In genomic region chr2:135125940-135126339, GRCh38 we compare ENCODE assay signal across 20 cellular contexts.
DNase-seq lines count a peak whose midpoint lies in the region; ATAC-seq, FAIRE-seq and TF ChIP-seq lines count a peak whose summit lies in the region.
"Had no signal": no experiment of that assay in that cellular context is flagged by ENCODE, and none has a peak within 500 bp of the region (broad histone marks: within the 10 kb centered on the region; RNA-seq: fewer than 3 reads in every experiment).

No MANE protein-coding gene starts in this region.

- TF ChIP-seq CTCF in MCF 10A (IDR thresholded peaks at IDR 0.05; ENCODE audit: unreplicated experiment) (no peak), breast epithelium (IDR thresholded peaks at IDR 0.05) (no peak), PC-3 (conservative IDR thresholded peaks at IDR 0.05; ENCODE audit: low read depth, low read length) (no peak), chondrocyte (IDR thresholded peaks at IDR 0.05) (no peak), smooth muscle cell (IDR thresholded peaks at IDR 0.05; ENCODE audit: borderline replicate concordance, insufficient read depth, poor library complexity, severe bottlenecking) (no peak), coronary artery (IDR thresholded peaks at IDR 0.05) (no peak)

- H3F3A ChIP-seq in PC-3 (ENCODE audit: low read length, unreplicated experiment) (no peaks in the 10 kb centered on the region), smooth muscle cell (ENCODE audit: low read depth) (no peaks in the 10 kb centered on the region)

- H3K36me3 Mint-ChIP-seq in MCF 10A (ENCODE audit: insufficient read depth, unreplicated experiment) (peaks cover 69% of the 10 kb centered on the region), chondrocyte (ENCODE audit: low read depth) (peaks cover 23% of the 10 kb centered on the region)

- H4K20me1 ChIP-seq in PC-3 (ENCODE audit: low read length): 0 out of 2 replicates have a peak, but pooled peaks cover 3% of the 10 kb centered on the region
- no peaks in the 10 kb centered on the region for H4K20me1 ChIP-seq in smooth muscle cell (ENCODE audit: low read depth)
- H4K20me1 ChIP-seq: BLaER1 had no signal

- no peak for ATAC-seq in PC-3
- ATAC-seq: GM23338 had no signal

- DNase-seq in MCF 10A (ENCODE audit: unreplicated experiment) (no peak), breast epithelium (ENCODE audit: low spot score in 2 of 2) (no peak), PC-3 (no peak), chondrocyte (ENCODE audit: low spot score) (no peak), smooth muscle cell (lab: John Stamatoyannopoulos, UW; ENCODE audit: unreplicated experiment) (no peak), coronary artery (ENCODE audit: low spot score) (no peak), GM19239 (ENCODE audit: insufficient read length, low spot score) (no peak)
- DNase-seq: ACHN; Caco-2; CD4-positive, alpha-beta memory T cell; DMS 273 treated with DMSO at 0.1 percent for 48 hours; DMS79 treated with DMSO at 0.1 percent for 48 hours; HCEC 1CT; MV-4-11; NCI-H187; NCI-H446 treated with DMSO at 0.1 percent for 48 hours; NCI-H526 treated with DMSO at 0.1 percent for 48 hours; SHP77 had no signal

- CTCF ChIA-PET in MCF 10A (lab: Yijun Ruan, JAX) (interaction anchor here (0.9 kb wide), 1 partner anchor 16 kb away, joined by 3 read pairs; no protein-coding TSS in a partner anchor), PC-3 (lab: Charles Lee) (no interaction called here)

- peak overlapping the region; percentile 83 for H3K27ac Mint-ChIP-seq in MCF 10A (ENCODE audit: low read depth, unreplicated experiment)
- peak overlapping the region; percentile 71 for H3K27ac Mint-ChIP-seq in chondrocyte (ENCODE audit: unreplicated experiment)
- H3K27ac Mint-ChIP-seq: CD4-positive, alpha-beta memory T cell; GM23338 had no signal

- no peak for TF ChIP-seq POLR2A in breast epithelium (IDR thresholded peaks at IDR 0.05)

- H3K4me3 Mint-ChIP-seq in MCF 10A (ENCODE audit: unreplicated experiment): no peak overlapping the region
- no peak overlapping the region for H3K4me3 Mint-ChIP-seq in chondrocyte (ENCODE audit: unreplicated experiment)
- H3K4me3 Mint-ChIP-seq: CD4-positive, alpha-beta memory T cell; GM23338 had no signal

- H3K9me2 ChIP-seq in PC-3 (replicated peaks; ENCODE audit: low read length): no peaks in the 10 kb centered on the region

- peaks cover 9% of the 10 kb centered on the region for H3K4me1 Mint-ChIP-seq in MCF 10A (ENCODE audit: insufficient read depth, unreplicated experiment)
- peaks cover 20% of the 10 kb centered on the region for H3K4me1 Mint-ChIP-seq in chondrocyte (ENCODE audit: low read depth)
- H3K4me1 Mint-ChIP-seq: CD4-positive, alpha-beta memory T cell; GM23338 had no signal

- H3K9me3 ChIP-seq in breast epithelium (no peaks in the 10 kb centered on the region), PC-3 (ENCODE audit: low read length) (no peaks in the 10 kb centered on the region), smooth muscle cell (replicated peaks; ENCODE audit: low read depth) (no peaks in the 10 kb centered on the region)
- H3K9me3 ChIP-seq: BLaER1, Caco-2 had no signal

- H2AFZ ChIP-seq in PC-3 (ENCODE audit: low read length): no peak overlapping the region
- H2AFZ ChIP-seq in smooth muscle cell (ENCODE audit: low read depth): no peak overlapping the region
- H2AFZ ChIP-seq: GM23338 had no signal

- POLR2A ChIA-PET in MCF 10A (lab: Yijun Ruan, JAX): interaction anchor here (0.9 to 3.0 kb wide), 6 partner anchors 11 to 74 kb away, joined by 3 to 13 read pairs (median 4); partner anchors contain the start of gene RAB3GAP1
- POLR2A ChIA-PET in PC-3 (lab: Charles Lee; ENCODE audit: unreplicated experiment): interaction anchor here (0.6 kb wide), 1 partner anchor 23 kb away, joined by 47 read pairs; no protein-coding TSS in a partner anchor

- H3K9ac ChIP-seq in PC-3 (ENCODE audit: low read length) (no peak overlapping the region), smooth muscle cell (ENCODE audit: low read depth) (peak overlapping the region; percentile 23)
- H3K9ac ChIP-seq: BLaER1 had no signal

- no peaks in the 10 kb centered on the region for H3K36me3 ChIP-seq in breast epithelium
- peaks cover 39% of the 10 kb centered on the region; the same call in 1 of the 2 replicates for H3K36me3 ChIP-seq in PC-3 (ENCODE audit: low read depth, low read length)
- peaks cover 21% of the 10 kb centered on the region for H3K36me3 ChIP-seq in smooth muscle cell (ENCODE audit: low read depth)

- no peaks in the 10 kb centered on the region for H3K4me1 ChIP-seq in breast epithelium
- peaks cover 20% of the 10 kb centered on the region for H3K4me1 ChIP-seq in PC-3 (ENCODE audit: insufficient read depth, low read length)
- H3K4me1 ChIP-seq in smooth muscle cell (ENCODE audit: low read depth): no peaks in the 10 kb centered on the region
- H3K4me1 ChIP-seq: BLaER1 had no signal

- H3K9me3 Mint-ChIP-seq in MCF 10A (ENCODE audit: unreplicated experiment) (no peaks in the 10 kb centered on the region), chondrocyte (ENCODE audit: low read depth) (no peaks in the 10 kb centered on the region)
- H3K9me3 Mint-ChIP-seq: CD4-positive, alpha-beta memory T cell; GM23338 had no signal

- no peaks in the 10 kb centered on the region for H3K79me2 ChIP-seq in PC-3 (ENCODE audit: low read length)
- H3K79me2 ChIP-seq in smooth muscle cell (ENCODE audit: low read depth): no peaks in the 10 kb centered on the region

- WGBS in smooth muscle cell (ENCODE audit: low lambda C conversion rate): 98% methylated on average over 2 of the region's 2 CpGs

- no peak for FAIRE-seq in GM19239 (lab: Jason Lieb, UNC)

- H3K27me3 Mint-ChIP-seq in MCF 10A (ENCODE audit: insufficient read depth, unreplicated experiment) (no peaks in the 10 kb centered on the region), chondrocyte (ENCODE audit: low read depth) (no peaks in the 10 kb centered on the region)
- H3K27me3 Mint-ChIP-seq: CD4-positive, alpha-beta memory T cell had no signal

- intact Hi-C loops in MCF 10A (cut with micrococcal nuclease): loop anchor here (10.0 kb wide), 1 partner anchor 71 kb away; the partner anchor contains the start of gene RAB3GAP1
- intact Hi-C loops in breast epithelium (cut with DNase I; ENCODE audit: low total_unique reads): no loop called here
- intact Hi-C loops in PC-3 (cut with micrococcal nuclease): loop anchor here (1.0 to 2.0 kb wide), 4 partner anchors 33 to 131 kb away; partner anchors contain the start of gene RAB3GAP1

- TSS peak; percentile 73 for BruUV-seq in MCF 10A (replicated peaks; lab: Mats Ljungman, UMichigan)
- BruUV-seq in PC-3 (replicated peaks; lab: Mats Ljungman, UMichigan): TSS peak; percentile 72

- no peak overlapping the region for H3K27ac ChIP-seq in breast epithelium
- no peak overlapping the region for H3K27ac ChIP-seq in PC-3 (ENCODE audit: low read length)
- peak overlapping the region; percentile 86 for H3K27ac ChIP-seq in smooth muscle cell (ENCODE audit: low read depth)
- no peak overlapping the region for H3K27ac ChIP-seq in coronary artery
- H3K27ac ChIP-seq: BLaER1 had no signal

- no peak overlapping the region for H3K4me2 ChIP-seq in PC-3 (ENCODE audit: low read length)
- no peak overlapping the region for H3K4me2 ChIP-seq in smooth muscle cell
- H3K4me2 ChIP-seq: BLaER1, GM23338 had no signal

- no peak overlapping the region for H3K4me3 ChIP-seq in breast epithelium
- H3K4me3 ChIP-seq in PC-3 (ENCODE audit: low read length): no peak overlapping the region
- H3K4me3 ChIP-seq in smooth muscle cell: no peak overlapping the region
- H3K4me3 ChIP-seq in coronary artery: no peak overlapping the region
- H3K4me3 ChIP-seq: BLaER1, GM23338 had no signal

- no peaks in the 10 kb centered on the region for H3K27me3 ChIP-seq in breast epithelium
- no peaks in the 10 kb centered on the region for H3K27me3 ChIP-seq in PC-3 (ENCODE audit: low read length)
- no peaks in the 10 kb centered on the region for H3K27me3 ChIP-seq in smooth muscle cell (ENCODE audit: low read depth)
- H3K27me3 ChIP-seq: BLaER1 had no signal
